ENCODE assay signal across 13 cellular contexts in the genomic region with DNA sequence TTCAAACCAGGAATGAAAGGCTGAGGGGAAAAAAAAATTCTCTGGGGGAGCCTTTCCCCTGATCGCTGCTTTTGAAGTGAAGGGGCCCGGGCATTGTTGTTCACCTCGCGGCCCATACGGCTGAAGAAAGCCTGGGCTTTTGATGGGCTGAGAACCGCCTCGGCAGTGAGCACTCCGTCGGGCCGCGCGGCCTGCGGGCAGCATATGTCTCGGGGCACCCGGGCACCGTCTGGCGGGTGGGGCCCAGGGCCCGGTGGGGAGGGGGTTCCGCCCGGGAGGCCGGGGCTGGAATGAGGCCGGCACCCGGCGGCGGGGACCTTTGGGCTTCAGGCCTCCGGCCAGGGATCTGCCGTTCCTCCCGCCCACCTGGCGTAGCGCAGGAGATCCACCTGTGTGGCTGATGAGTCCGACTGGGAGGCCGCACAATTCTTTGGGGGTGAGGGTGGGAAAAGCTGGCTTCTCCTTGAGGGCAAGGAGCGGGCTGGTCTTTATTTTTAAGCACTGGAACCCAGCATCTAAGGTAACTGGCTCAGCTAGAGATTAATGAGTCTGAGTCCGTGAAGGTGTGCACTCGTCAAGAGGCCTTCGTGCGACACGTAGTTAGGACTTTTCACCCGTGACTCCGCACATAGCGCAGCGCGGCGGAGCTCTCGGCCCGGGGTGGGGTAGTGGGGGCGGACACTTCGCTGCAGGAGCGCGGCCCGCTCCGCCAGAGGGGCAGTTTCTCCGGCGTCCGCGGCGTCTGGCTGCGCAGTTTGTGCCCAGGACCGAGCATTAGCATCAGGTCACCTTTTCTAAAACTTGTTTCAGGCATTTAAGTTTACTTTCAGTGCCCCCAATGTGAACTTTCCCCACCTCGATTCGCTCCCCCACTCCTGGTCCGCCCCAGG. TPM values are rescaled to one million over a fixed set of nuclear protein-coding genes. Genes with fewer than 3 reads are reported as not detected.
A peak's percentile ranks its signal among the peaks of the same experiment; 100 is the strongest.
DNase-seq lines count a peak whose midpoint lies in the region; ATAC-seq and TF ChIP-seq lines count a peak whose summit lies in the region.
"Had no signal": no experiment of that assay in that cellular context is flagged by ENCODE, and none has a peak within 500 bp of the region (broad histone marks: within the 10 kb centered on the region; RNA-seq: fewer than 3 reads in every experiment).

No MANE protein-coding gene starts in this region.

- H3K4me1 ChIP-seq in KMS-11 (ENCODE audit: low read depth, poor library complexity, severe bottlenecking) (no peaks in the 10 kb centered on the region), esophagus (ENCODE audit: control insufficient read depth in 2 of 2, insufficient read depth in 2 of 2, low read length in 1 of 2) (peaks cover 0 to 2% of the 10 kb centered on the region in 2 donors)

- H3K27me3 Mint-ChIP-seq in neural crest cell (ENCODE audit: low read depth) (peaks cover 98% of the 10 kb centered on the region), chondrocyte (ENCODE audit: low read depth) (peaks cover 58% of the 10 kb centered on the region)

- H3K79me2 ChIP-seq in KMS-11 (ENCODE audit: insufficient read depth, low read depth): no peaks in the 10 kb centered on the region

- 7 to 14% methylated on average over 58 to 62 of the region's 62 CpGs for WGBS in esophagus, 2 donors

- no peaks in the 10 kb centered on the region for H3K27me3 ChIP-seq in KMS-11 (ENCODE audit: insufficient read depth, low read depth)
- H3K27me3 ChIP-seq in esophagus (ENCODE audit: control insufficient read depth in 1 of 2, insufficient read depth in 2 of 2, low read length in 2 of 2): no peaks in the 10 kb centered on the region

- no peak overlapping the region for H3K9ac ChIP-seq in KMS-11

- H3K36me3 ChIP-seq in KMS-11 (ENCODE audit: insufficient read depth) (no peaks in the 10 kb centered on the region), esophagus (ENCODE audit: control insufficient read depth in 2 of 2, insufficient read depth in 2 of 2, low read length in 1 of 2) (peaks cover 0 to 2% of the 10 kb centered on the region in 2 donors)

- no peak overlapping the region for H3K4me2 ChIP-seq in KMS-11

- H3K36me3 Mint-ChIP-seq in neural crest cell (ENCODE audit: low read depth) (peaks cover 3% of the 10 kb centered on the region), chondrocyte (ENCODE audit: low read depth) (peaks cover 3% of the 10 kb centered on the region)
- H3K36me3 Mint-ChIP-seq: CD4-positive, CD25-positive, alpha-beta regulatory T cell had no signal

- H3K4me3 Mint-ChIP-seq in neural crest cell: peak overlapping the region; percentile 44
- no peak overlapping the region for H3K4me3 Mint-ChIP-seq in chondrocyte (ENCODE audit: unreplicated experiment)
- H3K4me3 Mint-ChIP-seq: activated CD8-positive, alpha-beta T cell treated with anti-CD3 and anti-CD28 coated beads, Interleukin-2, amount 10 ng/mL, durations not matched to agents 7 days and 5 days; activated naive CD8-positive, alpha-beta T cell; CD4-positive, CD25-positive, alpha-beta regulatory T cell; immature natural killer cell had no signal

- H3K9me3 ChIP-seq in esophagus (ENCODE audit: control insufficient read depth in 2 of 2, insufficient read depth in 1 of 2, low read depth in 1 of 2, low read length in 1 of 2): no peaks in the 10 kb centered on the region

- no peak overlapping the region for H3K27ac ChIP-seq in KMS-11
- H3K27ac ChIP-seq in esophagus (ENCODE audit: low read depth in 2 of 2, low read length in 1 of 2): peak overlapping the region; percentile 83 to 96

- peak overlapping the region; percentile 69; the same call in 1 of the 2 replicates for H2AFZ ChIP-seq in KMS-11 (ENCODE audit: low read depth)

- H3K9me3 Mint-ChIP-seq in neural crest cell (no peaks in the 10 kb centered on the region), chondrocyte (ENCODE audit: low read depth) (no peaks in the 10 kb centered on the region)

- TF ChIP-seq CTCF in KMS-11 (conservative IDR thresholded peaks at IDR 0.05; ENCODE audit: low read depth, low read length): no peak
- no peak for TF ChIP-seq CTCF in neural crest cell (conservative IDR thresholded peaks at IDR 0.05)
- no peak for TF ChIP-seq CTCF in chondrocyte (IDR thresholded peaks at IDR 0.05)

- ATAC-seq in HG03439 (IDR thresholded peaks at IDR 0.05; ENCODE audit: unreplicated experiment): no peak
- ATAC-seq: activated CD8-positive, alpha-beta T cell treated with anti-CD3 and anti-CD28 coated beads, Interleukin-2, amount 10 ng/mL, durations not matched to agents 7 days and 5 days had no signal

- peak; percentile 73 for DNase-seq in DMS153 treated with DMSO at 0.1 percent for 48 hours (lab: John Stamatoyannopoulos, UW; ENCODE audit: unreplicated experiment)
- DNase-seq in neural crest cell (ENCODE audit: low read depth, low spot score): no peak
- DNase-seq in AG08395 (ENCODE audit: low spot score): no peak
- no peak for DNase-seq in epidermal melanocyte (ENCODE audit: insufficient read length, low spot score)
- no peak for DNase-seq in chondrocyte (ENCODE audit: low spot score)
- DNase-seq: activated CD8-positive, alpha-beta T cell treated with anti-CD3 and anti-CD28 coated beads, Interleukin-2, amount 10 ng/mL, durations not matched to agents 7 days and 5 days; CD4-positive, CD25-positive, alpha-beta regulatory T cell; immature natural killer cell; NCI-H226 had no signal

- H3K4me1 Mint-ChIP-seq in neural crest cell (peaks cover 18% of the 10 kb centered on the region), chondrocyte (ENCODE audit: low read depth) (peaks cover 5% of the 10 kb centered on the region)
- H3K4me1 Mint-ChIP-seq: immature natural killer cell had no signal

- no peaks in the 10 kb centered on the region for H4K20me1 ChIP-seq in KMS-11 (ENCODE audit: insufficient read depth)

- H3K27ac Mint-ChIP-seq in neural crest cell (ENCODE audit: unreplicated experiment) (no peak overlapping the region), chondrocyte (ENCODE audit: unreplicated experiment) (no peak overlapping the region)
- H3K27ac Mint-ChIP-seq: activated CD8-positive, alpha-beta T cell treated with anti-CD3 and anti-CD28 coated beads, Interleukin-2, amount 10 ng/mL, durations not matched to agents 7 days and 5 days; activated naive CD8-positive, alpha-beta T cell; immature natural killer cell had no signal

- H3K4me3 ChIP-seq in KMS-11 (IDR thresholded peaks at IDR 0.05; ENCODE audit: insufficient read depth, low read depth, low read length): no peak overlapping the region
- H3K4me3 ChIP-seq in esophagus (ENCODE audit: low read depth in 1 of 2, low read length in 2 of 2): peak overlapping the region; percentile 62 to 73

RNA-seq across cellular contexts. Expression of a gene that starts 10.6 kb away (rescaled TPM):
- polyA plus RNA-seq in esophagus: 10 to 100 TPM in 1 of 2 donors, 1 to 10 TPM in 1; 9.5 to 10.1 TPM
- total RNA-seq in neural crest cell (not detected in 2 replicates), chondrocyte (not detected in 3 replicates)
- total RNA-seq: activated CD8-positive, alpha-beta T cell treated with anti-CD3 and anti-CD28 coated beads, Interleukin-2, amount 10 ng/mL, durations not matched to agents 7 days and 5 days had no signal
- polyA plus RNA-seq: CD4-positive, CD25-positive, alpha-beta regulatory T cell; immature natural killer cell had no signal

RNA-seq across cellular contexts. Expression of a gene that starts 11.0 kb away (rescaled TPM):
- 1 to 10 TPM in 1 of 2 donors, under 1 TPM in 1; 0.27 to 2.4 TPM for polyA plus RNA-seq in esophagus
- total RNA-seq in neural crest cell: 0.40 TPM in 1 of 2 replicates, not detected in the other
- total RNA-seq in chondrocyte: not detected in 3 replicates
- total RNA-seq: activated CD8-positive, alpha-beta T cell treated with anti-CD3 and anti-CD28 coated beads, Interleukin-2, amount 10 ng/mL, durations not matched to agents 7 days and 5 days; CD4-positive, CD25-positive, alpha-beta regulatory T cell had no signal
- polyA plus RNA-seq: CD4-positive, CD25-positive, alpha-beta regulatory T cell; immature natural killer cell had no signal
